ENCODE assay signal across 9 cellular contexts in genomic region chr11:119814766-119815165, GRCh38.
"Had no signal": no experiment of that assay in that cellular context is flagged by ENCODE, and none has a peak within 500 bp of the region (broad histone marks: within the 10 kb centered on the region; RNA-seq: fewer than 3 reads in every experiment).

No MANE protein-coding gene starts in this region.

- H3K9me3 Mint-ChIP-seq: H9, HFFc6 had no signal

- H3K36me3 ChIP-seq: HAP-1 had no signal

- DNase-seq: GM23248, GOT3, H7, H9, HCEC 1CT, HFFc6 had no signal

- H3K9me3 ChIP-seq: HAP-1 had no signal

- ATAC-seq: GM23338, HCT116 had no signal

- H3K4me1 ChIP-seq: HAP-1 had no signal

- H3K4me3 ChIP-seq: GM23248, GM23338, HAP-1 had no signal

- H3K27ac Mint-ChIP-seq: GM23338, H9, HFFc6 had no signal

- H3K4me3 Mint-ChIP-seq: GM23338, H9, HFFc6 had no signal
